In genomic region chr1:110524311-110525249, GRCh38 we compare ENCODE assay signal across 8 cellular contexts. TPM values are rescaled to one million over a fixed set of nuclear protein-coding genes. Genes with fewer than 3 reads are reported as not detected.
DNase-seq lines count a peak whose midpoint lies in the region; ATAC-seq and TF ChIP-seq lines count a peak whose summit lies in the region.

No MANE protein-coding gene starts in this region.

- TF ChIP-seq CTCF in GM06990 (IDR thresholded peaks at IDR 0.05; ENCODE audit: insufficient read depth, low read length, poor library complexity, severe bottlenecking) (peak; percentile 81), brain (conservative IDR thresholded peaks at IDR 0.05) (peak; percentile 92 to 95)

- no peak overlapping the region for H3K27ac Mint-ChIP-seq in T-helper 2 cell treated with Interferon-gamma antibody and Interleukin-4, amounts not matched to agents 5 μg/mL and 100 μg/mL, for 36 hours
- H3K27ac Mint-ChIP-seq in brain, result peak overlapping the region in 2 of 5 experiments; percentile 31 to 53

- ATAC-seq in GM21367 (IDR thresholded peaks at IDR 0.05; ENCODE audit: unreplicated experiment) (no peak), GM21529 (IDR thresholded peaks at IDR 0.05; ENCODE audit: unreplicated experiment) (no peak)

- H3K27me3 ChIP-seq in GM06990 (replicated peaks; ENCODE audit: control insufficient read depth, insufficient read depth, low read length), result peaks cover 5% of the 10 kb centered on the region

- H3K27me3 Mint-ChIP-seq in T-helper 2 cell treated with Interferon-gamma antibody and Interleukin-4, amounts not matched to agents 5 μg/mL and 100 μg/mL, for 36 hours (ENCODE audit: low read depth), result peaks cover 11% of the 10 kb centered on the region
- peaks cover 32% of the 10 kb centered on the region for H3K27me3 Mint-ChIP-seq in brain

- H3K4me3 ChIP-seq in GM06990 (replicated peaks; ENCODE audit: low read depth, low read length), result no peak overlapping the region

- no peaks in the 10 kb centered on the region for H3K36me3 Mint-ChIP-seq in T-helper 2 cell treated with Interferon-gamma antibody and Interleukin-4, amounts not matched to agents 5 μg/mL and 100 μg/mL, for 36 hours (ENCODE audit: low read depth)
- H3K36me3 Mint-ChIP-seq in brain, result no peaks in the 10 kb centered on the region

- H3K36me3 ChIP-seq in GM06990 (ENCODE audit: control insufficient read depth, insufficient read depth, low read length), result no peaks in the 10 kb centered on the region

- no peaks in the 10 kb centered on the region for H3K9me3 Mint-ChIP-seq in T-helper 2 cell treated with Interferon-gamma antibody and Interleukin-4, amounts not matched to agents 5 μg/mL and 100 μg/mL, for 36 hours
- no peaks in the 10 kb centered on the region for H3K9me3 Mint-ChIP-seq in brain

- DNase-seq in GM06990 (ENCODE audit: extremely low read depth, insufficient read length), result peak; percentile 26
- peak; percentile 38 to 77 (median 52) for DNase-seq in NCI-H1417 (lab: John Stamatoyannopoulos, UW)
- DNase-seq in T-helper 2 cell treated with Interferon-gamma antibody and Interleukin-4, amounts not matched to agents 5 μg/mL and 100 μg/mL, for 36 hours (ENCODE audit: low spot score), result peak; percentile 25
- DNase-seq in islet precursor cell, result peak; percentile 80
- DNase-seq in stimulated activated CD4-positive, alpha-beta T cell treated with anti-CD3 and anti-CD28 coated beads, Interleukin-2, amount 100 ng/mL, for 48 hours, result peak; percentile 44 to 56

- H3K4me1 Mint-ChIP-seq in T-helper 2 cell treated with Interferon-gamma antibody and Interleukin-4, amounts not matched to agents 5 μg/mL and 100 μg/mL, for 36 hours (ENCODE audit: low read depth), result peaks cover 2% of the 10 kb centered on the region
- peaks cover 29% of the 10 kb centered on the region for H3K4me1 Mint-ChIP-seq in brain

- no peak overlapping the region for H3K4me3 Mint-ChIP-seq in T-helper 2 cell treated with Interferon-gamma antibody and Interleukin-4, amounts not matched to agents 5 μg/mL and 100 μg/mL, for 36 hours
- H3K4me3 Mint-ChIP-seq in brain, result no peak overlapping the region

RNA-seq across cellular contexts. Expression of gene KCNA10, which starts 5.6 kb away (rescaled TPM):
- not detected for polyA plus RNA-seq in brain (ENCODE audit: insufficient read depth, low read depth, low replicate concordance)

Comparison
In these comparisons a context has a peak if more than half of its experiments do, and no peak if none do; other contexts are left out.
1. DNase-seq: peak in every context shown above with its lines; median percentile 80 in islet precursor cell; 52 in NCI-H1417; 50 in stimulated activated CD4-positive, alpha-beta T cell treated with anti-CD3 and anti-CD28 coated beads, Interleukin-2, amount 100 ng/mL, for 48 hours; 26 in GM06990; 25 in T-helper 2 cell treated with Interferon-gamma antibody and Interleukin-4, amounts not matched to agents 5 μg/mL and 100 μg/mL, for 36 hours.